Comparison of ENCODE assay signal across 20 cellular contexts in the genomic region with DNA sequence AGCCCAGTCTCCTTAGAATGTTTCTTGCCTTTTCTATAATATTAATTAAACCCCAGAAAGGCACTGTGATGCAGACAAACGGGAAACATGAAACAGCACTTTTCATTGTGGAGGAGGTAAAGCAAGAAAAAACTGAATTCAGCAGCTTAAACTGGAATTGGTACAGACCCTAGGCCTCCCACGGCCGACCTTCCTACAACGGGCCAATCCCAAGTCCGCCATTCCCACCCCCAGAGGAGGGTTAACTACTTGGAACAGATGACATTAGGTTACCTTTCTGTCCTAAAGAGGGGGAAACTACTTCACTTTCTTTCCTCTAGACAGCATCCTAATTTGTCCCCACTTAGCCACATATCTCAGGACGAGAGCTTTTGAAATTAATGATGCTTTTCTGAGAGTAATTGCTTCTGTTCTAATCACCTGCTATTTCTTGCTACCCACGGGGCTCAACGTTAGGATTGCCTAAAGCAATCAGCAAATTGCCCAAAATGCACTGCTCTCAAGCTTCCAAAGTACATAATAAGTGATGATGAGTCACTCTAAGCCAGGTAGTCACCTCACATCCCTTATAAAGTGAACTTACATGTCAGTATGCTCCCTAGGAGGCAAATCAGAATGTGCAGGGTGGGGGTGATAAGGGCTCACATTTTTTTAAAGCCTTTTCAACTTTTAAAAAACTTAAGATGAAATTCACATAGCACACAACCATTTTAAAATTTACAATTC. TPM values are rescaled to one million over a fixed set of nuclear protein-coding genes. Genes with fewer than 3 reads are reported as not detected.
A peak's percentile ranks its signal among the peaks of the same experiment; 100 is the strongest.
DNase-seq lines count a peak whose midpoint lies in the region.
"Had no signal": no experiment of that assay in that cellular context is flagged by ENCODE, and none has a peak within 500 bp of the region (broad histone marks: within the 10 kb centered on the region; RNA-seq: fewer than 3 reads in every experiment).

No MANE protein-coding gene starts in this region.

- peak; percentile 79 for DNase-seq in DMS53 (lab: John Stamatoyannopoulos, UW)
- DNase-seq in HT-29 (ENCODE audit: low spot score), result peak; percentile 22
- peak; percentile 16 for DNase-seq in RKO (ENCODE audit: low spot score)
- peak; percentile 66 for DNase-seq in islet precursor cell
- no peak for DNase-seq in NCI-H345 (lab: John Stamatoyannopoulos, UW)
- DNase-seq in NCI-H446 treated with DMSO at 0.1 percent for 48 hours (lab: John Stamatoyannopoulos, UW), result no peak
- DNase-seq in central memory CD4-positive, alpha-beta T cell, result no peak
- DNase-seq: activated CD4-positive, CD25-positive, alpha-beta regulatory T cell treated with anti-CD3 and anti-CD28 coated beads, Interleukin-2, amount 50 U/mL, for 72 hours; activated CD8-positive, alpha-beta T cell treated with anti-CD3 and anti-CD28 coated beads for 36 hours; activated gamma-delta T cell treated with Interleukin-2 at 50 U/mL for 16 hours; activated naive CD8-positive, alpha-beta T cell treated with anti-CD3 and anti-CD28 coated beads, Interleukin-2, amount 50 U/mL, for 24 hours; activated T-cell treated with anti-CD3 and anti-CD28 coated beads for 4 hours; C1 segment of cervical spinal cord; immature natural killer cell; natural killer cell; NCI-H1694 treated with DMSO at 0.1 percent for 48 hours; NK-92 treated with Interleukin-12 subunit alpha and Interleukin-12 subunit beta, amount 100 ng/mL, for 24 hours; Peyer's patch; spleen; stimulated activated CD4-positive, alpha-beta T cell treated with anti-CD3 and anti-CD28 coated beads, Interleukin-2, amount 100 ng/mL, for 48 hours had no signal

RNA-seq across cellular contexts. Expression of a gene that starts 36.7 kb away (rescaled TPM):
- total RNA-seq in HT-29 (2014; rRNA removed; shearing (Covaris generic)), result 11.3 and 22.8 TPM in 2 replicates

RNA-seq across cellular contexts. Expression of a gene that starts 41.8 kb away (rescaled TPM):
- total RNA-seq in HT-29 (2014; rRNA removed; shearing (Covaris generic)), result 46.6 and 51.5 TPM in 2 replicates

Comparison
In these comparisons a context has a peak if more than half of its experiments do, and no peak if none do; other contexts are left out.
1. DNase-seq: peak in DMS53 (single experiment), HT-29 (single experiment), RKO (single experiment) and islet precursor cell (single experiment); none in NCI-H345 (single experiment), NCI-H446 treated with DMSO at 0.1 percent for 48 hours (single experiment) and central memory CD4-positive, alpha-beta T cell (single experiment).